ENCODE assay signal across 18 cellular contexts in the genomic region with DNA sequence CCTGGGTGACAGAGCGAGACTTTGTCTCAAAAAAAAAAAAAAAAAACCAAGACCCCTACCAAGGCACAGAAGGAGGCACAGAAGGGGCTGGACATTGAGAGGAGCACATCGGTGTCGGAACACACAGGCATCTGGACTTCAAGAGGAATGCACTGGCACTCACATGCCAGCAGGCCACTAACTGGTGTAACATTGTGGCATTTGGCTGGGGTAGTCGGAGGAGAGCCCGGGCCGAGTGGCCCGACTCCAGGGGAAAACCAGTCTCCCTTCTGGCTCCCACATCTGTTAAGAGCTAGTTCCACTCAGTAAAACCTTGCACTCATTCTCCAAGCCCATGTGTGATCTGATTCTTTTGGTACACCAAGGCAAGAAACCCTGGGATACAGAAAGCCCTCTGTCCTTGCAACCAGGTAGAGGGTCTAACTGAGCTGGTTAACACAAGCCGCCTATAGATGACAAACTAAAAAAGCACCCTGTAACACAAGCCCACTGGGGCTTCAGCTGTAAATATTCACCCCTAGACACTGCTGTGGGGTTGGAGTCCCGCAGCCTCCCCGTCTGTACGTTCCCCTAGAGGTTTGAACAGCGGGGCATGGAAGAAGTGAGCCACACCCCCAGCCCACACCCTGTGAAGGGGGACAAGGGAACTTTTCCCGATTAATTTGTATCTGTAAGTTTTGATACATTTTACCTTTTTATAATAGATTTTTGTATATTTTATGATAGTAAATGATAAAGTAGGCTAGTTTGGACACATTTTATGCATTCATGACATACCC. TPM values are rescaled to one million over a fixed set of nuclear protein-coding genes. Genes with fewer than 3 reads are reported as not detected.
"Had no signal": no experiment of that assay in that cellular context is flagged by ENCODE, and none has a peak within 500 bp of the region (broad histone marks: within the 10 kb centered on the region; RNA-seq: fewer than 3 reads in every experiment).

No MANE protein-coding gene starts in this region.

- ATAC-seq: activated CD4-positive, alpha-beta T cell treated with anti-CD3 and anti-CD28 coated beads for 36 hours; activated CD8-positive, alpha-beta T cell treated with anti-CD3 and anti-CD28 coated beads for 36 hours; activated T-cell treated with anti-CD3 and anti-CD28 coated beads, Interleukin-2, amount 50 U/mL, for 72 hours; body of pancreas; esophagus mucosa had no signal

- H3K36me3 Mint-ChIP-seq: activated naive CD8-positive, alpha-beta T cell had no signal

- H3K36me3 ChIP-seq: colonic mucosa, prostate gland, right lobe of liver, tibial artery, WERI-Rb-1 had no signal

- H3K27me3 ChIP-seq: body of pancreas, colonic mucosa, right lobe of liver, tibial artery had no signal

- H3K4me3 Mint-ChIP-seq: activated CD4-positive, alpha-beta T cell treated with anti-CD3 and anti-CD28 coated beads for 36 hours; activated CD8-positive, alpha-beta T cell treated with anti-CD3 and anti-CD28 coated beads for 36 hours; activated naive CD8-positive, alpha-beta T cell; activated T-cell treated with anti-CD3 and anti-CD28 coated beads, Interleukin-2, amount 50 U/mL, for 72 hours; nephron progenitor cell had no signal

- H3K27me3 Mint-ChIP-seq: activated CD4-positive, alpha-beta T cell treated with anti-CD3 and anti-CD28 coated beads for 36 hours; activated CD8-positive, alpha-beta T cell treated with anti-CD3 and anti-CD28 coated beads for 36 hours; activated naive CD8-positive, alpha-beta T cell had no signal

- DNase-seq: activated CD4-positive, alpha-beta T cell treated with anti-CD3 and anti-CD28 coated beads for 36 hours; activated CD8-positive, alpha-beta memory T cell treated with anti-CD3 and anti-CD28 coated beads, Interleukin-2, amount 50 U/mL, for 4 hours; activated CD8-positive, alpha-beta T cell treated with anti-CD3 and anti-CD28 coated beads for 36 hours; activated gamma-delta T cell treated with Interleukin-2 at 50 U/mL for 16 hours; activated T-cell treated with anti-CD3 and anti-CD28 coated beads, Interleukin-2, amount 50 U/mL, for 72 hours; amygdala; body of pancreas; central memory CD4-positive, alpha-beta T cell; nephron progenitor cell; right lobe of liver; WERI-Rb-1 had no signal

- H3K27ac ChIP-seq: body of pancreas, colonic mucosa, prostate gland, right lobe of liver, tibial artery, WERI-Rb-1 had no signal

- H3K4me3 ChIP-seq: body of pancreas, colonic mucosa, prostate gland, right lobe of liver, tibial artery had no signal

- H3K9me3 ChIP-seq: body of pancreas, colonic mucosa, prostate gland, right lobe of liver had no signal

- H3K4me1 ChIP-seq: prostate gland, right lobe of liver had no signal

- H3K27ac Mint-ChIP-seq: activated CD4-positive, alpha-beta T cell treated with anti-CD3 and anti-CD28 coated beads for 36 hours; activated CD8-positive, alpha-beta T cell treated with anti-CD3 and anti-CD28 coated beads for 36 hours; activated naive CD8-positive, alpha-beta T cell; activated T-cell treated with anti-CD3 and anti-CD28 coated beads, Interleukin-2, amount 50 U/mL, for 72 hours; nephron progenitor cell had no signal

RNA-seq across cellular contexts. Expression of gene RHBDL2, which starts 32.2 kb away (rescaled TPM):
- total RNA-seq: activated CD4-positive, alpha-beta T cell treated with anti-CD3 and anti-CD28 coated beads for 36 hours; activated CD8-positive, alpha-beta T cell treated with anti-CD3 and anti-CD28 coated beads for 36 hours; activated T-cell treated with anti-CD3 and anti-CD28 coated beads, Interleukin-2, amount 50 U/mL, for 72 hours; kidney epithelial cell; T-helper 1 cell treated with Interleukin-12 subunit alpha and Interleukin-12 subunit beta and Interleukin-4 antibody, amounts not matched to agents 30 ng/mL and 1 ng/mL, for 36 hours had no signal
